In the genomic region with DNA sequence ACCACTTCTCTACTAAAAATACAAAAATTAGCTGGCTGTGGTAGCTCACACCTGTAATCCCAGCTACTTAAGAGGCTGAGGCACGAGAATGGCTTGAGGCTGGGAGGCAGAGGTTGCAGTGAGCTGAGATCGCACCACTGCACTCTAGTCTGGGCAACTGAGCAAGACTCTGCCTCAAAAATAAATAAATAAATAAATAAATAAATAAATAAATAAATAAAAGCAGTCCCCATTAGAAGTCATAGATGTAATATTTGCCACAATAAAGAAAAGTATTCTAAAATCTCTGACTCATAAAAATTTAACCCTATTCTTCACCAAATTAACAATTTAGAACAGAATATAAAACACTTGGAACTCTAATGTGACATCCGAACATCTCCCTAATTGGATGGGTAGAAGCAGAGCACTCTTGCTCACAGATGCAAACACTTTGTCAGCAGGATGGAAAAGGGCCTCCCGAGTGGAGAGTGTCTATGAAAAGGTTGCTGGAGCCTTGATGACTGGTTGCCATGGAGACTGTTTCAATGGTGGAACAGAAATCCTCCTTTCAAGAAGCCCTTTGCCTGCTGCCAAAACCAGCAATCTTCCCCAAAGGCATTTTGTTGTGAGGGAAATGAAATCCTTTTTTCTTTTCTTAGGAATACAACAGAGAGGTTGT, we compare ENCODE assay signal across 11 cellular contexts. TPM values are rescaled to one million over a fixed set of nuclear protein-coding genes. Genes with fewer than 3 reads are reported as not detected.
DNase-seq lines count a peak whose midpoint lies in the region; ATAC-seq, FAIRE-seq and TF ChIP-seq lines count a peak whose summit lies in the region.
"Had no signal": no experiment of that assay in that cellular context is flagged by ENCODE, and none has a peak within 500 bp of the region (broad histone marks: within the 10 kb centered on the region; RNA-seq: fewer than 3 reads in every experiment).

No MANE protein-coding gene starts in this region.

- H3K27ac ChIP-seq in A549, result no peak overlapping the region

- H3K4me3 ChIP-seq in A549, result no peak overlapping the region

- no peak for TF ChIP-seq RAD21 in A549 (conservative IDR thresholded peaks at IDR 0.05 in 1 of 2, IDR thresholded peaks at IDR 0.05 in 1 of 2)

- no peak overlapping the region for H3K4me2 ChIP-seq in A549

- H3K4me1 ChIP-seq in A549, result no peaks in the 10 kb centered on the region

- DNase-seq in A549 (ENCODE audit: low read depth in 1 of 2, low spot score in 1 of 2), result no peak
- DNase-seq in NCI-H146 (lab: John Stamatoyannopoulos, UW), result peak; percentile 42
- DNase-seq in cerebellum (ENCODE audit: low spot score), result peak; percentile 5
- peak; percentile 76 for DNase-seq in left kidney (ENCODE audit: low read depth, low spot score)
- DNase-seq in NK-92 treated with Interleukin-12 subunit alpha and Interleukin-12 subunit beta, amount 100 ng/mL, for 24 hours (lab: John Stamatoyannopoulos, UW), result no peak
- DNase-seq in activated CD4-positive, CD25-positive, alpha-beta regulatory T cell (lab: John Stamatoyannopoulos, UW), result no peak
- no peak for DNase-seq in A172 (ENCODE audit: low spot score)
- DNase-seq: activated B cell treated with CpG ODN at 0.5 μM for 24 hours; naive thymus-derived CD4-positive, alpha-beta T cell had no signal

- no peak for TF ChIP-seq CTCF in A549 (IDR thresholded peaks at IDR 0.05)

- no peak for TF ChIP-seq POLR2A in A549 (IDR thresholded peaks at IDR 0.05; ENCODE audit: low read length)

- FAIRE-seq in A549 (lab: Jason Lieb, UNC), result no peak
- FAIRE-seq: GM12891 had no signal

- no peak for ATAC-seq in A549
- ATAC-seq in GM21526 (IDR thresholded peaks at IDR 0.05; ENCODE audit: low FRiP score, unreplicated experiment), result no peak
- ATAC-seq: naive thymus-derived CD4-positive, alpha-beta T cell had no signal

- no peak for TF ChIP-seq EP300 in A549 (IDR thresholded peaks at IDR 0.05)

- no peaks in the 10 kb centered on the region for H3K9me3 ChIP-seq in A549

- 91% methylated on average over 4 of the region's 4 CpGs for WGBS in A549 (ENCODE audit: missing lambda C conversion rate)

- CTCF ChIA-PET in A549 (lab: Yijun Ruan, JAX), result interaction anchor here (0.8 to 3.5 kb wide), 3 partner anchors 15 to 106 kb away, joined by 3 to 24 read pairs (median 3); no protein-coding TSS in a partner anchor

- POLR2A ChIA-PET in A549 (lab: Yijun Ruan, JAX), result no interaction called here

TF ChIP-seq in A549, 52 proteins besides CTCF, POLR2A, EP300 and RAD21:
- no peak for TF ChIP-seq RFX5 (IDR thresholded peaks at IDR 0.05)
- TF ChIP-seq ZC3H11A (IDR thresholded peaks at IDR 0.05), result peak; percentile 91

RNA-seq across cellular contexts. Expression of a gene that starts 38.9 kb away (rescaled TPM):
- polyA plus RNA-seq in A549 (2011; rRNA removed) (3.4 and 4.1 TPM in 2 replicates), A549 (2017; fragmentation: RNase III; extraction: RNeasy Plus Mini Kit Qiagen cat#74134 plus additional on column Dnase treatment) (2.0 to 4.6 TPM (median 2.1 TPM) in 3 replicates)
- polyA plus RNA-seq in A549 (2012; cell fraction: cytosol; rRNA removed), result 2.1 and 2.6 TPM in 2 replicates
- polyA plus RNA-seq in A549 (2012; cell fraction: nucleus; rRNA removed), result 8.0 and 8.1 TPM in 2 replicates
- polyA minus RNA-seq in A549 (2011; rRNA and poly(A)+ RNA removed), result 3.8 and 5.4 TPM in 2 replicates
- 3.6 TPM for total RNA-seq in cerebellum
- total RNA-seq in A172 (2014; rRNA removed; shearing (Covaris generic)), result 0.91 and 0.95 TPM in 2 replicates

Comparison
In these comparisons a context has a peak if more than half of its experiments do, and no peak if none do; other contexts are left out.
1. DNase-seq: peak in NCI-H146 (single experiment), cerebellum (single experiment) and left kidney (single experiment); none in A549 (0 of 2), NK-92 treated with Interleukin-12 subunit alpha and Interleukin-12 subunit beta, amount 100 ng/mL, for 24 hours (single experiment), activated CD4-positive, CD25-positive, alpha-beta regulatory T cell (0 of 4) and A172 (single experiment).